38 cellular contexts compared by ENCODE assay signal in genomic region chr14:97791072-97791471, GRCh38.
"Had no signal": no experiment of that assay in that cellular context is flagged by ENCODE, and none has a peak within 500 bp of the region (broad histone marks: within the 10 kb centered on the region; RNA-seq: fewer than 3 reads in every experiment).

No MANE protein-coding gene starts in this region.

- H3K4me3 Mint-ChIP-seq: activated naive CD4-positive, alpha-beta T cell treated with anti-CD3 and anti-CD28 coated beads for 36 hours; activated naive CD4-positive, alpha-beta T cell treated with anti-CD3 and anti-CD28 coated beads, Interleukin-2, amount 10 ng/mL, durations not matched to agents 7 days and 5 days; activated naive CD4-positive, alpha-beta T cell treated with anti-CD3 and anti-CD28 coated beads, Interleukin-2, amount 50 U/mL, for 24 hours; activated naive CD8-positive, alpha-beta T cell; activated naive CD8-positive, alpha-beta T cell treated with anti-CD3 and anti-CD28 coated beads for 36 hours; activated naive CD8-positive, alpha-beta T cell treated with anti-CD3 and anti-CD28 coated beads, Interleukin-2, amount 10 ng/mL, durations not matched to agents 7 days and 5 days; activated naive CD8-positive, alpha-beta T cell treated with anti-CD3 and anti-CD28 coated beads, Interleukin-2, amount 50 U/mL, for 24 hours; activated T-cell treated with anti-CD3 and anti-CD28 coated beads, Interleukin-2, amount 50 U/mL, for 24 hours; activated T-cell treated with anti-CD3 and anti-CD28 coated beads, Interleukin-2, amount 50 U/mL, for 4 hours; activated T-cell treated with anti-CD3 and anti-CD28 coated beads, Interleukin-2, amount 50 U/mL, for 72 hours; activated T-helper 1 cell treated with anti-CD3 and anti-CD28 coated beads, Interleukin-12 subunit alpha, Interleukin-12 subunit beta, Interleukin-2, Interleukin-4 antibody, amounts not matched to agents 30 ng/mL and 10 ng/mL and 1 ng/mL, durations not matched to agents 14 hours and 24 hours and 36 hours; activated T-helper 17 cell treated with anti-CD3 and anti-CD28 coated beads, Interleukin-2, amount 50 U/mL, for 72 hours; brain; central memory CD8-positive, alpha-beta T cell had no signal

- H3K36me3 ChIP-seq: adrenal gland, ascending aorta, brain microvascular endothelial cell, breast epithelium, cardiac muscle cell had no signal

- H3K27me3 ChIP-seq: ascending aorta, body of pancreas, brain microvascular endothelial cell, breast epithelium, cardiac muscle cell had no signal

- H3K9me3 Mint-ChIP-seq: activated naive CD4-positive, alpha-beta T cell treated with anti-CD3 and anti-CD28 coated beads for 36 hours; activated naive CD4-positive, alpha-beta T cell treated with anti-CD3 and anti-CD28 coated beads, Interleukin-2, amount 10 ng/mL, durations not matched to agents 7 days and 5 days; activated naive CD4-positive, alpha-beta T cell treated with anti-CD3 and anti-CD28 coated beads, Interleukin-2, amount 50 U/mL, for 24 hours; activated naive CD4-positive, alpha-beta T cell treated with anti-CD3 and anti-CD28 coated beads, Interleukin-2, amount 50 U/mL, for 72 hours; activated naive CD8-positive, alpha-beta T cell treated with anti-CD3 and anti-CD28 coated beads for 36 hours; activated naive CD8-positive, alpha-beta T cell treated with anti-CD3 and anti-CD28 coated beads, Interleukin-2, amount 50 U/mL, for 24 hours; activated T-cell treated with anti-CD3 and anti-CD28 coated beads, Interleukin-2, amount 50 U/mL, for 24 hours; activated T-cell treated with anti-CD3 and anti-CD28 coated beads, Interleukin-2, amount 50 U/mL, for 4 hours; activated T-cell treated with anti-CD3 and anti-CD28 coated beads, Interleukin-2, amount 50 U/mL, for 72 hours; activated T-helper 1 cell treated with anti-CD3 and anti-CD28 coated beads, Interleukin-12 subunit alpha, Interleukin-12 subunit beta, Interleukin-2, Interleukin-4 antibody, amounts not matched to agents 30 ng/mL and 10 ng/mL and 1 ng/mL, durations not matched to agents 14 hours and 24 hours and 36 hours; activated T-helper 17 cell treated with anti-CD3 and anti-CD28 coated beads, Interleukin-2, amount 50 U/mL, for 72 hours; activated T-helper 2 cell treated with anti-CD3 and anti-CD28 coated beads, Interferon-gamma antibody, Interleukin-2, Interleukin-4, amounts not matched to agents 10 μg/mL and 5 μg/mL and 100 μg/mL, durations not matched to agents 14 hours and 24 hours and 36 hours; brain; central memory CD8-positive, alpha-beta T cell had no signal

- H3K27ac Mint-ChIP-seq: activated naive CD4-positive, alpha-beta T cell treated with anti-CD3 and anti-CD28 coated beads for 36 hours; activated naive CD4-positive, alpha-beta T cell treated with anti-CD3 and anti-CD28 coated beads, Interleukin-2, amount 10 ng/mL, durations not matched to agents 7 days and 5 days; activated naive CD4-positive, alpha-beta T cell treated with anti-CD3 and anti-CD28 coated beads, Interleukin-2, amount 50 U/mL, for 24 hours; activated naive CD4-positive, alpha-beta T cell treated with anti-CD3 and anti-CD28 coated beads, Interleukin-2, amount 50 U/mL, for 72 hours; activated naive CD8-positive, alpha-beta T cell; activated naive CD8-positive, alpha-beta T cell treated with anti-CD3 and anti-CD28 coated beads for 36 hours; activated naive CD8-positive, alpha-beta T cell treated with anti-CD3 and anti-CD28 coated beads, Interleukin-2, amount 10 ng/mL, durations not matched to agents 7 days and 5 days; activated naive CD8-positive, alpha-beta T cell treated with anti-CD3 and anti-CD28 coated beads, Interleukin-2, amount 50 U/mL, for 24 hours; activated T-cell treated with anti-CD3 and anti-CD28 coated beads, Interleukin-2, amount 50 U/mL, for 24 hours; activated T-cell treated with anti-CD3 and anti-CD28 coated beads, Interleukin-2, amount 50 U/mL, for 72 hours; activated T-helper 1 cell treated with anti-CD3 and anti-CD28 coated beads, Interleukin-12 subunit alpha, Interleukin-12 subunit beta, Interleukin-2, Interleukin-4 antibody, amounts not matched to agents 30 ng/mL and 10 ng/mL and 1 ng/mL, durations not matched to agents 14 hours and 24 hours and 36 hours; activated T-helper 17 cell treated with anti-CD3 and anti-CD28 coated beads, Interleukin-2, amount 50 U/mL, for 72 hours; activated T-helper 2 cell treated with anti-CD3 and anti-CD28 coated beads, Interferon-gamma antibody, Interleukin-2, Interleukin-4, amounts not matched to agents 10 μg/mL and 5 μg/mL and 100 μg/mL, durations not matched to agents 14 hours and 24 hours and 36 hours; brain had no signal

- DNase-seq: activated effector memory CD4-positive, alpha-beta T cell treated with anti-CD3 and anti-CD28 coated beads, Interleukin-2, amount 50 U/mL, for 16 hours; activated effector memory CD4-positive, alpha-beta T cell treated with Interleukin-2 at 50 U/mL for 16 hours; activated gamma-delta T cell; activated gamma-delta T cell treated with Interleukin-2 at 50 U/mL for 16 hours; activated naive CD4-positive, alpha-beta T cell; activated naive CD4-positive, alpha-beta T cell treated with anti-CD3 and anti-CD28 coated beads for 36 hours; activated naive CD4-positive, alpha-beta T cell treated with anti-CD3 and anti-CD28 coated beads, Interleukin-2, amount 10 ng/mL, durations not matched to agents 7 days and 5 days; activated naive CD4-positive, alpha-beta T cell treated with anti-CD3 and anti-CD28 coated beads, Interleukin-2, amount 50 U/mL, for 16 hours; activated naive CD4-positive, alpha-beta T cell treated with Interleukin-2 at 50 U/mL for 16 hours; activated naive CD8-positive, alpha-beta T cell treated with anti-CD3 and anti-CD28 coated beads for 36 hours; activated naive CD8-positive, alpha-beta T cell treated with anti-CD3 and anti-CD28 coated beads, Interleukin-2, amount 10 ng/mL, durations not matched to agents 7 days and 5 days; activated naive CD8-positive, alpha-beta T cell treated with anti-CD3 and anti-CD28 coated beads, Interleukin-2, amount 50 U/mL, for 24 hours; activated T-cell treated with anti-CD3 and anti-CD28 coated beads, Interleukin-2, amount 50 U/mL, for 1 hour; activated T-cell treated with anti-CD3 and anti-CD28 coated beads, Interleukin-2, amount 50 U/mL, for 24 hours; activated T-cell treated with anti-CD3 and anti-CD28 coated beads, Interleukin-2, amount 50 U/mL, for 4 hours; activated T-cell treated with anti-CD3 and anti-CD28 coated beads, Interleukin-2, amount 50 U/mL, for 48 hours; activated T-cell treated with anti-CD3 and anti-CD28 coated beads, Interleukin-2, amount 50 U/mL, for 72 hours; adrenal gland; amniotic stem cell; amygdala; anterior cingulate cortex; aorta; body of pancreas; brain microvascular endothelial cell; caudate nucleus; central memory CD4-positive, alpha-beta T cell; cerebellar nuclear complex had no signal

- H3K4me1 ChIP-seq: adrenal gland, ascending aorta, body of pancreas, breast epithelium had no signal

- H3K36me3 Mint-ChIP-seq: activated naive CD4-positive, alpha-beta T cell treated with anti-CD3 and anti-CD28 coated beads, Interleukin-2, amount 10 ng/mL, durations not matched to agents 7 days and 5 days; activated naive CD4-positive, alpha-beta T cell treated with anti-CD3 and anti-CD28 coated beads, Interleukin-2, amount 50 U/mL, for 24 hours; activated naive CD4-positive, alpha-beta T cell treated with anti-CD3 and anti-CD28 coated beads, Interleukin-2, amount 50 U/mL, for 72 hours; activated naive CD8-positive, alpha-beta T cell; activated naive CD8-positive, alpha-beta T cell treated with anti-CD3 and anti-CD28 coated beads for 36 hours; activated naive CD8-positive, alpha-beta T cell treated with anti-CD3 and anti-CD28 coated beads, Interleukin-2, amount 10 ng/mL, durations not matched to agents 7 days and 5 days; brain had no signal

- H3K27ac ChIP-seq: adrenal gland, ascending aorta, body of pancreas, brain microvascular endothelial cell, breast epithelium, cardiac muscle cell had no signal

- H3K9me3 ChIP-seq: adrenal gland, ascending aorta, body of pancreas, breast epithelium had no signal

- H3K4me1 Mint-ChIP-seq: activated T-helper 17 cell treated with anti-CD3 and anti-CD28 coated beads, Interleukin-2, amount 50 U/mL, for 72 hours; brain had no signal

- ATAC-seq: activated naive CD4-positive, alpha-beta T cell treated with anti-CD3 and anti-CD28 coated beads, Interleukin-2, amount 50 U/mL, for 72 hours; activated naive CD8-positive, alpha-beta T cell treated with anti-CD3 and anti-CD28 coated beads, Interleukin-2, amount 50 U/mL, for 24 hours; activated T-cell treated with anti-CD3 and anti-CD28 coated beads, Interleukin-2, amount 50 U/mL, for 4 hours; activated T-cell treated with anti-CD3 and anti-CD28 coated beads, Interleukin-2, amount 50 U/mL, for 72 hours; activated T-helper 17 cell treated with anti-CD3 and anti-CD28 coated beads, Interleukin-2, amount 50 U/mL, for 72 hours; body of pancreas had no signal

- H3K4me3 ChIP-seq: adrenal gland, ascending aorta, body of pancreas, breast epithelium, cardiac muscle cell had no signal

- H3K27me3 Mint-ChIP-seq: activated naive CD4-positive, alpha-beta T cell treated with anti-CD3 and anti-CD28 coated beads, Interleukin-2, amount 10 ng/mL, durations not matched to agents 7 days and 5 days; activated naive CD4-positive, alpha-beta T cell treated with anti-CD3 and anti-CD28 coated beads, Interleukin-2, amount 50 U/mL, for 24 hours; activated naive CD8-positive, alpha-beta T cell; activated naive CD8-positive, alpha-beta T cell treated with anti-CD3 and anti-CD28 coated beads for 36 hours; activated naive CD8-positive, alpha-beta T cell treated with anti-CD3 and anti-CD28 coated beads, Interleukin-2, amount 50 U/mL, for 24 hours; activated T-cell treated with anti-CD3 and anti-CD28 coated beads, Interleukin-2, amount 50 U/mL, for 24 hours; activated T-helper 17 cell treated with anti-CD3 and anti-CD28 coated beads, Interleukin-2, amount 50 U/mL, for 72 hours; central memory CD8-positive, alpha-beta T cell had no signal
